Comparison of ENCODE assay signal across 8 cellular contexts in genomic region chr1:164716992-164717703, GRCh38.
DNase-seq lines count a peak whose midpoint lies in the region; ATAC-seq and TF ChIP-seq lines count a peak whose summit lies in the region.

No MANE protein-coding gene starts in this region.

- CTCF ChIA-PET in A673 (lab: Charles Lee), result no interaction called here

- H3K36me3 ChIP-seq in SJCRH30 (no peaks in the 10 kb centered on the region), gastrocnemius medialis (no peaks in the 10 kb centered on the region), A673 (ENCODE audit: insufficient read depth, low read length, poor library complexity, severe bottlenecking) (no peaks in the 10 kb centered on the region)

- ATAC-seq in GM19023 (IDR thresholded peaks at IDR 0.05; ENCODE audit: unreplicated experiment) (peak; percentile 84), HG03103 (IDR thresholded peaks at IDR 0.05; ENCODE audit: low read depth, unreplicated experiment) (peak; percentile 96), gastrocnemius medialis (peak; percentile 92 to 94)

- H3K4me3 ChIP-seq in SJCRH30, result no peak overlapping the region
- no peak overlapping the region for H3K4me3 ChIP-seq in gastrocnemius medialis
- H3K4me3 ChIP-seq in A673 (ENCODE audit: low read depth, low read length, poor library complexity, severe bottlenecking), result no peak overlapping the region

- TF ChIP-seq CTCF in gastrocnemius medialis (IDR thresholded peaks at IDR 0.05 in 4 of 5, conservative IDR thresholded peaks at IDR 0.05 in 1 of 5), result no peak
- TF ChIP-seq CTCF in A673 (conservative IDR thresholded peaks at IDR 0.05; ENCODE audit: low read depth, low read length), result no peak

- peaks cover 13% of the 10 kb centered on the region for H3K4me1 ChIP-seq in SJCRH30
- H3K4me1 ChIP-seq in gastrocnemius medialis, result peaks cover 72 to 77% of the 10 kb centered on the region in 2 donors
- H3K4me1 ChIP-seq in A673 (ENCODE audit: insufficient read depth, low read length, poor library complexity, severe bottlenecking), result peaks cover 16% of the 10 kb centered on the region

- TF ChIP-seq POLR2A in gastrocnemius medialis (IDR thresholded peaks at IDR 0.05), result peak; percentile 38 to 53

- H3K9me3 ChIP-seq in SJCRH30 (replicated peaks) (no peaks in the 10 kb centered on the region), gastrocnemius medialis (no peaks in the 10 kb centered on the region), A673 (ENCODE audit: low read depth, low read length, poor library complexity, severe bottlenecking) (no peaks in the 10 kb centered on the region)

- peak overlapping the region; percentile 14; the same call in 1 of the 2 replicates for H3K27ac ChIP-seq in SJCRH30
- H3K27ac ChIP-seq in gastrocnemius medialis, result peak overlapping the region; percentile 83 to 86 (median 84)
- H3K27ac ChIP-seq in A673 (ENCODE audit: low read depth, low read length, poor library complexity, severe bottlenecking), result no peak overlapping the region

- BruUV-seq in A673 (replicated peaks; lab: Mats Ljungman, UMichigan), result no TSS peak

- DNase-seq in SJCRH30 (peak in 1 of 2 experiments; percentile 36), gastrocnemius medialis (peak; percentile 56 to 70), NCI-H1105 treated with DMSO at 0.1 percent for 48 hours (lab: John Stamatoyannopoulos, UW) (no peak), GOT3 (lab: John Stamatoyannopoulos, UW) (no peak), A673 (ENCODE audit: low spot score) (no peak)
- no peak for DNase-seq in activated effector memory CD4-positive, alpha-beta T cell treated with anti-CD3 and anti-CD28 coated beads, Interleukin-2, amount 50 U/mL, for 16 hours

- H3K27me3 ChIP-seq in SJCRH30 (no peaks in the 10 kb centered on the region), gastrocnemius medialis (no peaks in the 10 kb centered on the region), A673 (replicated peaks; ENCODE audit: insufficient read depth, low read depth, low read length, poor library complexity) (no peaks in the 10 kb centered on the region)

- intact Hi-C loops in gastrocnemius medialis (cut with DNase I; ENCODE audit: low total_unique reads), result no loop called here
- intact Hi-C loops in A673 (cut with micrococcal nuclease; ENCODE audit: unreplicated experiment), result no loop called here

- POLR2A ChIA-PET in A673 (lab: Charles Lee; ENCODE audit: low non-redundant PET), result no interaction called here

- in situ Hi-C loops in gastrocnemius medialis (cut with MboI; ENCODE audit: low sequenced_read_pairs in 4 of 4), result no loop called here

Comparison
In these comparisons a context has a peak if more than half of its experiments do, and no peak if none do; other contexts are left out.
1. DNase-seq: peak in gastrocnemius medialis (2 of 2); none in NCI-H1105 treated with DMSO at 0.1 percent for 48 hours (single experiment), GOT3 (single experiment), A673 (single experiment) and activated effector memory CD4-positive, alpha-beta T cell treated with anti-CD3 and anti-CD28 coated beads, Interleukin-2, amount 50 U/mL, for 16 hours (single experiment).
2. Peak in every context shown above with its lines, with median percentiles within 50 percentile points of each other: ATAC-seq.